Comparison of ENCODE assay signal across 18 cellular contexts in the genomic region with DNA sequence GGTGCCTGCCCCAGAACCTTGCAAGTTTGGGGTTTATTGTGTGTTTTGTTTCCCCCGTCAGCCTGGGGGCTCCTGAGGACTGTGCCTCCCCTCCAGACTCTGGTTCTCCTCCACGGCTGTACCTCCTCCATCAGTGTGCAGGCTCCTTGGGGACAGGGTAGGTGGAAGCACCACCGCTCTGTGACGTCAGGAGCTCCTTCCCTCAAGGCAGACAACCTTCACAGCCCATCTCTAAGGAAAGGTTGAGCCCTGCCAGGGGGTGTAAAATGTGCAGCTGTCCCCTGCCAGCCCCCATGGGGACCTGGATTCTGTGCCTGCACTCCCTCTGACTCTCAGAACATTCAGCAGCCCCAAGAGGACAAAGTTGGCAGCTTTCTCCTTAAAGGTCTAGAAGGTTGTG. TPM values are rescaled to one million over a fixed set of nuclear protein-coding genes. Genes with fewer than 3 reads are reported as not detected.
DNase-seq lines count a peak whose midpoint lies in the region; ATAC-seq and TF ChIP-seq lines count a peak whose summit lies in the region.
"Had no signal": no experiment of that assay in that cellular context is flagged by ENCODE, and none has a peak within 500 bp of the region (broad histone marks: within the 10 kb centered on the region; RNA-seq: fewer than 3 reads in every experiment).

No MANE protein-coding gene starts in this region.

- peak overlapping the region; percentile 16 for H3K27ac Mint-ChIP-seq in activated naive CD8-positive, alpha-beta T cell
- no peak overlapping the region for H3K27ac Mint-ChIP-seq in activated naive CD8-positive, alpha-beta T cell treated with anti-CD3 and anti-CD28 coated beads, Interleukin-2, amount 50 U/mL, for 24 hours
- H3K27ac Mint-ChIP-seq: activated naive CD8-positive, alpha-beta T cell treated with anti-CD3 and anti-CD28 coated beads for 36 hours; stimulated activated memory B cell treated with anti-CD40 and anti-IgM and Interleukin-4, amounts not matched to agents 10 μg/mL and 1 μg/mL and 100 μg/mL, for 72 hours; T-helper 1 cell treated with Interleukin-12 subunit alpha and Interleukin-12 subunit beta and Interleukin-4 antibody, amounts not matched to agents 30 μg/mL and 1 μg/mL, for 36 hours had no signal

- ATAC-seq in activated naive CD8-positive, alpha-beta T cell treated with anti-CD3 and anti-CD28 coated beads, Interleukin-2, amount 50 U/mL, for 24 hours = no peak
- ATAC-seq in omental fat pad (ENCODE audit: low FRiP score) = no peak
- ATAC-seq: stimulated activated memory B cell treated with anti-CD40 and anti-IgM and Interleukin-4, amounts not matched to agents 10 μg/mL and 1 μg/mL and 100 μg/mL, for 72 hours had no signal

- H3K9me3 ChIP-seq in right atrium auricular region (no peaks in the 10 kb centered on the region), prostate gland (no peaks in the 10 kb centered on the region), uterus (no peaks in the 10 kb centered on the region)
- H3K9me3 ChIP-seq: HAP-1, mucosa of descending colon had no signal

- no peaks in the 10 kb centered on the region for H3K36me3 Mint-ChIP-seq in activated naive CD8-positive, alpha-beta T cell
- no peaks in the 10 kb centered on the region for H3K36me3 Mint-ChIP-seq in activated naive CD8-positive, alpha-beta T cell treated with anti-CD3 and anti-CD28 coated beads, Interleukin-2, amount 50 U/mL, for 24 hours (ENCODE audit: low read depth)
- H3K36me3 Mint-ChIP-seq: activated naive CD8-positive, alpha-beta T cell treated with anti-CD3 and anti-CD28 coated beads for 36 hours; stimulated activated memory B cell treated with anti-CD40 and anti-IgM and Interleukin-4, amounts not matched to agents 10 μg/mL and 1 μg/mL and 100 μg/mL, for 72 hours had no signal

- H3K36me3 ChIP-seq in right atrium auricular region (peaks cover 31% of the 10 kb centered on the region), prostate gland (no peaks in the 10 kb centered on the region), uterus (no peaks in the 10 kb centered on the region)
- H3K36me3 ChIP-seq: HAP-1 had no signal

- H3K27me3 Mint-ChIP-seq in activated naive CD8-positive, alpha-beta T cell = no peaks in the 10 kb centered on the region
- H3K27me3 Mint-ChIP-seq in activated naive CD8-positive, alpha-beta T cell treated with anti-CD3 and anti-CD28 coated beads, Interleukin-2, amount 50 U/mL, for 24 hours = peaks cover 10% of the 10 kb centered on the region

- H3K4me1 ChIP-seq in right atrium auricular region = peaks cover 0 to 60% of the 10 kb centered on the region in 2 donors
- peaks cover 7% of the 10 kb centered on the region for H3K4me1 ChIP-seq in prostate gland (replicated peaks)
- H3K4me1 ChIP-seq in uterus = peaks cover 20 to 30% of the 10 kb centered on the region in 2 donors

- no peak for TF ChIP-seq CTCF in right atrium auricular region (IDR thresholded peaks at IDR 0.05)
- TF ChIP-seq CTCF in prostate gland (IDR thresholded peaks at IDR 0.05) = no peak
- no peak for TF ChIP-seq CTCF in uterus (IDR thresholded peaks at IDR 0.05)
- TF ChIP-seq CTCF in omental fat pad (IDR thresholded peaks at IDR 0.05) = no peak
- no peak for TF ChIP-seq CTCF in GM20000 (IDR thresholded peaks at IDR 0.05; ENCODE audit: extremely low read depth, missing control alignments)

- H3K4me3 ChIP-seq in right atrium auricular region = peak overlapping the region; percentile 30 to 60
- H3K4me3 ChIP-seq in prostate gland = no peak overlapping the region
- H3K4me3 ChIP-seq in uterus = peak overlapping the region; percentile 38 to 40
- H3K4me3 ChIP-seq: HAP-1, mucosa of descending colon had no signal

- no peaks in the 10 kb centered on the region for H3K27me3 ChIP-seq in right atrium auricular region
- no peaks in the 10 kb centered on the region for H3K27me3 ChIP-seq in prostate gland (replicated peaks; ENCODE audit: insufficient read depth)
- no peaks in the 10 kb centered on the region for H3K27me3 ChIP-seq in uterus

- DNase-seq in activated naive CD8-positive, alpha-beta T cell treated with anti-CD3 and anti-CD28 coated beads, Interleukin-2, amount 50 U/mL, for 24 hours = no peak
- DNase-seq in right atrium auricular region (ENCODE audit: low spot score) (no peak), prostate gland (ENCODE audit: low spot score) (no peak), uterus (no peak), omental fat pad (ENCODE audit: low spot score) (no peak), DMS79 (lab: John Stamatoyannopoulos, UW) (no peak), GM20000 (ENCODE audit: low spot score) (no peak)
- DNase-seq: 8988T; activated CD4-positive, alpha-beta T cell treated with anti-CD3 and anti-CD28 coated beads, Interleukin-2, amount 50 U/mL, for 4 hours; activated naive CD8-positive, alpha-beta T cell treated with anti-CD3 and anti-CD28 coated beads for 36 hours; DMS 273 treated with DMSO at 0.1 percent for 48 hours; effector memory CD4-positive, alpha-beta T cell; NCI-H2029 treated with DMSO at 0.1 percent for 48 hours had no signal

- intact Hi-C loops in prostate gland (cut with DNase I) = no loop called here
- intact Hi-C loops in uterus (cut with DNase I; ENCODE audit: low total_unique reads) = no loop called here

- H3K27ac ChIP-seq in right atrium auricular region = peak overlapping the region; percentile 93 to 94
- H3K27ac ChIP-seq in prostate gland = peak overlapping the region; percentile 78 to 84
- peak overlapping the region; percentile 97 for H3K27ac ChIP-seq in uterus

- TF ChIP-seq POLR2A in prostate gland (IDR thresholded peaks at IDR 0.05) (no peak), uterus (IDR thresholded peaks at IDR 0.05) (no peak)

- H3K4me1 Mint-ChIP-seq in activated naive CD8-positive, alpha-beta T cell (ENCODE audit: low read depth) = no peaks in the 10 kb centered on the region
- peaks cover 16% of the 10 kb centered on the region for H3K4me1 Mint-ChIP-seq in activated naive CD8-positive, alpha-beta T cell treated with anti-CD3 and anti-CD28 coated beads, Interleukin-2, amount 50 U/mL, for 24 hours

- H3K9me3 Mint-ChIP-seq in activated naive CD8-positive, alpha-beta T cell (ENCODE audit: low read depth) = no peaks in the 10 kb centered on the region
- no peaks in the 10 kb centered on the region for H3K9me3 Mint-ChIP-seq in activated naive CD8-positive, alpha-beta T cell treated with anti-CD3 and anti-CD28 coated beads, Interleukin-2, amount 50 U/mL, for 24 hours
- H3K9me3 Mint-ChIP-seq: activated naive CD8-positive, alpha-beta T cell treated with anti-CD3 and anti-CD28 coated beads for 36 hours; stimulated activated memory B cell treated with anti-CD40 and anti-IgM and Interleukin-4, amounts not matched to agents 10 μg/mL and 1 μg/mL and 100 μg/mL, for 72 hours; T-helper 1 cell treated with Interleukin-12 subunit alpha and Interleukin-12 subunit beta and Interleukin-4 antibody, amounts not matched to agents 30 μg/mL and 1 μg/mL, for 36 hours had no signal

- H3K4me3 Mint-ChIP-seq in activated naive CD8-positive, alpha-beta T cell = no peak overlapping the region
- H3K4me3 Mint-ChIP-seq in activated naive CD8-positive, alpha-beta T cell treated with anti-CD3 and anti-CD28 coated beads, Interleukin-2, amount 50 U/mL, for 24 hours = no peak overlapping the region
- H3K4me3 Mint-ChIP-seq: activated naive CD8-positive, alpha-beta T cell treated with anti-CD3 and anti-CD28 coated beads for 36 hours; stimulated activated memory B cell treated with anti-CD40 and anti-IgM and Interleukin-4, amounts not matched to agents 10 μg/mL and 1 μg/mL and 100 μg/mL, for 72 hours; T-helper 1 cell treated with Interleukin-12 subunit alpha and Interleukin-12 subunit beta and Interleukin-4 antibody, amounts not matched to agents 30 μg/mL and 1 μg/mL, for 36 hours had no signal

- 55% methylated on average over 4 of the region's 4 CpGs for WGBS in prostate gland

RNA-seq across cellular contexts. Expression of gene HSPB7, which starts 0.5 kb away (rescaled TPM):
- total RNA-seq in right atrium auricular region (1,000 to 10,000 TPM; 1,082 to 1,229 TPM), prostate gland (10 to 100 TPM; 11.4 to 20.4 TPM), uterus (100 to 1,000 TPM in 1 of 4 donors, 10 to 100 TPM in 2, 1 to 10 TPM in 1; 8.7 to 283 (median 22.6) TPM), omental fat pad (100 to 1,000 TPM in 3 of 4 donors, 10 to 100 TPM in 1; 65.7 to 157 (median 128) TPM)
- total RNA-seq: activated naive CD8-positive, alpha-beta T cell treated with anti-CD3 and anti-CD28 coated beads for 36 hours had no signal

RNA-seq across cellular contexts. Expression of gene CLCNKA, which starts 3.5 kb away (rescaled TPM):
- total RNA-seq in right atrium auricular region (under 1 TPM in 1 of 2 donors, not detected in 1; 0.20 TPM), prostate gland (1 to 10 TPM in 1 of 2 donors, under 1 TPM in 1; 0.41 to 2.1 TPM), uterus (1 to 10 TPM in 1 of 4 donors, not detected in 3; 2.9 TPM), omental fat pad (1 to 10 TPM in 2 of 4 donors, under 1 TPM in 2; 0.37 to 2.4 (median 1.0) TPM)
- total RNA-seq: activated naive CD8-positive, alpha-beta T cell treated with anti-CD3 and anti-CD28 coated beads for 36 hours had no signal

RNA-seq across cellular contexts. Expression of gene SRARP, which starts 14.3 kb away (rescaled TPM):
- total RNA-seq in right atrium auricular region (under 1 TPM in 1 of 2 donors, not detected in 1; 0.31 TPM), prostate gland (1 to 10 TPM in 1 of 2 donors, not detected in 1; 2.7 TPM), uterus (not detected), omental fat pad (not detected)
- total RNA-seq: activated naive CD8-positive, alpha-beta T cell treated with anti-CD3 and anti-CD28 coated beads for 36 hours; mucosa of descending colon had no signal

RNA-seq across cellular contexts. Expression of gene CLCNKB, which starts 25.3 kb away (rescaled TPM):
- 1 to 10 TPM; 3.9 to 4.6 TPM for total RNA-seq in right atrium auricular region
- total RNA-seq in prostate gland = 1 to 10 TPM; 1.0 to 1.9 TPM
- 1 to 10 TPM in 2 of 4 donors, under 1 TPM in 1, not detected in 1; 0.41 to 1.9 (median 1.2) TPM for total RNA-seq in uterus
- 1 to 10 TPM in 2 of 4 donors, under 1 TPM in 1, not detected in 1; 0.38 to 2.2 (median 1.6) TPM for total RNA-seq in omental fat pad
- total RNA-seq: activated naive CD8-positive, alpha-beta T cell treated with anti-CD3 and anti-CD28 coated beads for 36 hours had no signal

RNA-seq across cellular contexts. Expression of gene ZBTB17, which starts 42.4 kb away (rescaled TPM):
- total RNA-seq in right atrium auricular region (10 to 100 TPM; 14.8 to 27.5 TPM), prostate gland (10 to 100 TPM; 28.2 to 50.8 TPM), uterus (100 to 1,000 TPM in 1 of 4 donors, 10 to 100 TPM in 3; 21.3 to 120 (median 70.0) TPM), omental fat pad (10 to 100 TPM; 20.7 to 53.6 (median 27.8) TPM)

Comparison
In these comparisons a context has a peak if more than half of its experiments do, and no peak if none do; other contexts are left out.
1. H3K4me3 ChIP-seq: peak in right atrium auricular region (2 of 2) and uterus (2 of 2); none in prostate gland (0 of 2).
2. Peak in every context shown above with its lines, with median percentiles within 50 percentile points of each other: H3K27ac ChIP-seq.